Comparison of ENCODE assay signal across 8 cellular contexts in the genomic region with DNA sequence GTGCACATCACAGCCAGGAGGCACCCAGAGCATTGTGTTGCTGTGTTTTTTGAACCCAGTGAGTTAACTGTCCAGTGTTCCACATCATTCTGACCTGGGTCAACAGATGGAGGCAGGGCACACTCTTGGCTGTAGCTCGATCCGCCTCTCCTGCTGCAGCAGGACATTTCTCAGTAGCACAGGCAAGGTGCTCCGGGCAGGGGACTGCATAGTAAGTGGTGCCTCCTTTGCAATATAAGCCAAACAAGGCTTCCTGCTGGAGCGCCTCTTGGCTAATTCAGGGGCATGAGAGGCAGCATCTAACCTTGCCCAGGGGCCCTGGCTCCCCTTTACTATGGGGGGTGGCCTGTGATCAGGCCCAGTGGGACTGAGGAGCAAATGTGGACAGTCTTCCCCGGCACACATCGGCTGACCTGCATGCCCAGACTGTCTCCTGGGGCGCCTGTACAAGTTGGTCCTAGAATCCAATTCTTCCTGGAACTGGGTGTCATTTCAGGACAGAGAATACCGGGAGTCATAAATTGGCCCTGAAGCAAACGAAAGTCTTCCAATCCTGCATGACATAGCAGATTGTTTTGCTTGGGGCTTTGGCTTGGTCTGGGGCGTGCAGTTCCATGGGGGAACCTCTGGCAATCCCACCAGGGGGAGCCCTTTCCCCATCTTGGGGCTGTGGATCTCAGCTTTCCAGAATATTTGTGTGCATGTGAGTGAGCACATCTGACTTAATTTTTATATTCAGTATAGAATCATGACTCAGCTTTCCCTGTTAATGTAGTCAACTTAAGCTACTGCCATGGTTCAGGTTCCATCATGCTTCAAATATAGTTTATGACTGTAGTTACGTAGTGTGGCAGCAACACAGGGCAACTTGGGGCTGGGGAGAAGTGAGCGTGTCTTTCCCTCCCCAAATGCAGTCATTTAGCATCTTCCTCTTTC. TPM values are rescaled to one million over a fixed set of nuclear protein-coding genes. Genes with fewer than 3 reads are reported as not detected.
A peak's percentile ranks its signal among the peaks of the same experiment; 100 is the strongest.
DNase-seq lines count a peak whose midpoint lies in the region; ATAC-seq and TF ChIP-seq lines count a peak whose summit lies in the region.

No MANE protein-coding gene starts in this region.

- intact Hi-C loops in sciatic nerve (cut with DNase I), result loop anchor here (5.0 kb wide), 2 partner anchors 54 to 244 kb away; a partner anchor contains a TSS

- H3K36me3 ChIP-seq in iPS-15b (ENCODE audit: control insufficient read depth, insufficient read depth, low read length), result no peaks in the 10 kb centered on the region

- TF ChIP-seq CTCF in GM12801 (IDR thresholded peaks at IDR 0.05; ENCODE audit: extremely low read depth, insufficient read length) (peak; percentile 49), brain (conservative IDR thresholded peaks at IDR 0.05) (peak; percentile 95 to 97)

- H3K4me1 Mint-ChIP-seq in brain, result peaks cover 36% of the 10 kb centered on the region

- peaks cover 5% of the 10 kb centered on the region for H3K4me1 ChIP-seq in iPS-15b (ENCODE audit: control insufficient read depth, insufficient read depth, low read length)

- no peaks in the 10 kb centered on the region for H3K9me3 Mint-ChIP-seq in brain

- H3K4me3 ChIP-seq in iPS-15b (ENCODE audit: low read depth, low read length), result no peak overlapping the region

- H3K36me3 Mint-ChIP-seq in brain, result no peaks in the 10 kb centered on the region

- H3K9me3 ChIP-seq in iPS-15b (ENCODE audit: control insufficient read depth, insufficient read depth, low read length), result no peaks in the 10 kb centered on the region

- peak overlapping the region; percentile 44 to 95 (median 86) for H3K27ac Mint-ChIP-seq in brain

- H3K9ac ChIP-seq in iPS-15b (ENCODE audit: low read depth, low read length), result peak overlapping the region; percentile 68

- H3K27me3 Mint-ChIP-seq in brain, result no peaks in the 10 kb centered on the region

- DNase-seq in NCI-H1694 treated with DMSO at 0.1 percent for 48 hours (lab: John Stamatoyannopoulos, UW), result peak; percentile 54
- DNase-seq in UCSD-AML1 (lab: John Stamatoyannopoulos, UW; ENCODE audit: unreplicated experiment), result peak; percentile 76
- peak; percentile 96 for DNase-seq in sciatic nerve (ENCODE audit: low spot score)

- H3K27me3 ChIP-seq in iPS-15b (ENCODE audit: control insufficient read depth, insufficient read depth, low read length), result no peaks in the 10 kb centered on the region

- peak overlapping the region in 1 of 5 experiments; percentile 32 for H3K4me3 Mint-ChIP-seq in brain

- peak; percentile 95 for ATAC-seq in sciatic nerve
- ATAC-seq in HG03378 (IDR thresholded peaks at IDR 0.05; ENCODE audit: unreplicated experiment), result no peak
- no peak for ATAC-seq in GM21619 (IDR thresholded peaks at IDR 0.05; ENCODE audit: unreplicated experiment)

RNA-seq across cellular contexts. Expression of a gene that starts 56.0 kb away (rescaled TPM):
- 221 TPM for polyA plus RNA-seq in brain (ENCODE audit: insufficient read depth, low read depth, low replicate concordance)
- total RNA-seq in sciatic nerve, result 93.5 TPM
